8 cellular contexts compared by ENCODE assay signal in genomic region chr19:4455742-4456565, GRCh38. TPM values are rescaled to one million over a fixed set of nuclear protein-coding genes. Genes with fewer than 3 reads are reported as not detected.
A peak's percentile ranks its signal among the peaks of the same experiment; 100 is the strongest.
DNase-seq lines count a peak whose midpoint lies in the region; ATAC-seq and TF ChIP-seq lines count a peak whose summit lies in the region.

No MANE protein-coding gene starts in this region.

- H3K4me1 ChIP-seq in MM.1S (ENCODE audit: low read length): peaks cover 7% of the 10 kb centered on the region

- no peaks in the 10 kb centered on the region for H4K20me1 ChIP-seq in MM.1S (ENCODE audit: insufficient read depth, low read length)

- no peaks in the 10 kb centered on the region for H3K36me3 ChIP-seq in MM.1S (replicated peaks; ENCODE audit: insufficient read depth, low read length)

- peak overlapping the region; percentile 84 for H3K27ac Mint-ChIP-seq in activated naive CD8-positive, alpha-beta T cell treated with anti-CD3 and anti-CD28 coated beads for 36 hours

- no peaks in the 10 kb centered on the region for H3K9me3 Mint-ChIP-seq in activated naive CD8-positive, alpha-beta T cell treated with anti-CD3 and anti-CD28 coated beads for 36 hours

- H3K27me3 Mint-ChIP-seq in activated naive CD8-positive, alpha-beta T cell treated with anti-CD3 and anti-CD28 coated beads for 36 hours: no peaks in the 10 kb centered on the region

- ATAC-seq in left ventricle myocardium superior (peak; percentile 66), HG02938 (IDR thresholded peaks at IDR 0.05; ENCODE audit: unreplicated experiment) (no peak), GM21723 (IDR thresholded peaks at IDR 0.05; ENCODE audit: unreplicated experiment) (no peak), GM19455 (IDR thresholded peaks at IDR 0.05; ENCODE audit: unreplicated experiment) (no peak)

- H3K9me2 ChIP-seq in MM.1S (replicated peaks; ENCODE audit: insufficient read depth, low read length): no peaks in the 10 kb centered on the region

- H3K4me3 Mint-ChIP-seq in activated naive CD8-positive, alpha-beta T cell treated with anti-CD3 and anti-CD28 coated beads for 36 hours: peak overlapping the region; percentile 86

- H3K4me3 ChIP-seq in MM.1S (ENCODE audit: low read length) (no peak overlapping the region), skeletal muscle cell (ENCODE audit: low read depth, low read length) (peak overlapping the region; percentile 89)

- peak; percentile 52 for DNase-seq in DMS 273 treated with DMSO at 0.1 percent for 48 hours (lab: John Stamatoyannopoulos, UW)
- DNase-seq in MM.1S: no peak
- DNase-seq in activated naive CD8-positive, alpha-beta T cell treated with anti-CD3 and anti-CD28 coated beads for 36 hours: no peak
- peak; percentile 83 for DNase-seq in left ventricle myocardium superior
- DNase-seq in skeletal muscle cell (ENCODE audit: low read depth): peak; percentile 73

- H2AFZ ChIP-seq in MM.1S (ENCODE audit: low read length): no peak overlapping the region

- H3K4me2 ChIP-seq in MM.1S (ENCODE audit: low read depth, low read length): peak overlapping the region; percentile 94; the same call in 1 of the 2 replicates

- intact Hi-C loops in left ventricle myocardium superior (cut with micrococcal nuclease): no loop called here

- H3K27me3 ChIP-seq in MM.1S (replicated peaks; ENCODE audit: insufficient read depth, low read length): peaks cover 17% of the 10 kb centered on the region

- H3K27ac ChIP-seq in MM.1S (ENCODE audit: low read length): no peak overlapping the region

- peaks cover 13% of the 10 kb centered on the region for H3K4me1 Mint-ChIP-seq in activated naive CD8-positive, alpha-beta T cell treated with anti-CD3 and anti-CD28 coated beads for 36 hours

- H3K9me3 ChIP-seq in MM.1S (replicated peaks; ENCODE audit: insufficient read depth, low read length): no peaks in the 10 kb centered on the region

- no peaks in the 10 kb centered on the region for H3K36me3 Mint-ChIP-seq in activated naive CD8-positive, alpha-beta T cell treated with anti-CD3 and anti-CD28 coated beads for 36 hours

- peaks cover 18% of the 10 kb centered on the region for H3K79me2 ChIP-seq in MM.1S (ENCODE audit: low read length)

- H3K9ac ChIP-seq in MM.1S (ENCODE audit: low read length): no peak overlapping the region; the same call in 1 of the 2 replicates

- 0 out of 2 replicates have a peak, but pooled peaks cover 4% of the 10 kb centered on the region for H3F3A ChIP-seq in MM.1S (ENCODE audit: insufficient read depth, low read length)

- TF ChIP-seq CTCF in MM.1S (IDR thresholded peaks at IDR 0.05; ENCODE audit: low read length): no peak

RNA-seq across cellular contexts. Expression of gene UBXN6, which starts 1.6 kb away (rescaled TPM):
- 10 to 100 TPM; 37.0 to 37.8 TPM for total RNA-seq in activated naive CD8-positive, alpha-beta T cell treated with anti-CD3 and anti-CD28 coated beads for 36 hours
- total RNA-seq in left ventricle myocardium superior: 127 TPM

RNA-seq across cellular contexts. Expression of gene HDGFL2, which starts 16.1 kb away (rescaled TPM):
- 10 to 100 TPM; 45.5 to 47.0 TPM for total RNA-seq in activated naive CD8-positive, alpha-beta T cell treated with anti-CD3 and anti-CD28 coated beads for 36 hours
- 30.3 TPM for total RNA-seq in left ventricle myocardium superior

RNA-seq across cellular contexts. Expression of gene CHAF1A, which starts 53.5 kb away (rescaled TPM):
- 10 to 100 TPM; 76.8 to 77.6 TPM for total RNA-seq in activated naive CD8-positive, alpha-beta T cell treated with anti-CD3 and anti-CD28 coated beads for 36 hours
- total RNA-seq in left ventricle myocardium superior: 7.2 TPM

RNA-seq across cellular contexts. Expression of gene SH3GL1, which starts 55.6 kb away (rescaled TPM):
- total RNA-seq in activated naive CD8-positive, alpha-beta T cell treated with anti-CD3 and anti-CD28 coated beads for 36 hours: 10 to 100 TPM; 40.3 to 41.1 TPM
- total RNA-seq in left ventricle myocardium superior: 19.1 TPM

Comparison
In these comparisons a context has a peak if more than half of its experiments do, and no peak if none do; other contexts are left out.
1. DNase-seq: peak in DMS 273 treated with DMSO at 0.1 percent for 48 hours (single experiment), left ventricle myocardium superior (single experiment) and skeletal muscle cell (single experiment); none in MM.1S (single experiment) and activated naive CD8-positive, alpha-beta T cell treated with anti-CD3 and anti-CD28 coated beads for 36 hours (single experiment).